25 cellular contexts compared by ENCODE assay signal in genomic region chr17:17892009-17892408, GRCh38. TPM values are rescaled to one million over a fixed set of nuclear protein-coding genes. Genes with fewer than 3 reads are reported as not detected.
DNase-seq lines count a peak whose midpoint lies in the region; ATAC-seq and TF ChIP-seq lines count a peak whose summit lies in the region.
"Had no signal": no experiment of that assay in that cellular context is flagged by ENCODE, and none has a peak within 500 bp of the region (broad histone marks: within the 10 kb centered on the region; RNA-seq: fewer than 3 reads in every experiment).

No MANE protein-coding gene starts in this region.

- TF ChIP-seq CTCF in KMS-11 (conservative IDR thresholded peaks at IDR 0.05; ENCODE audit: low read depth, low read length), result no peak
- TF ChIP-seq CTCF in osteocyte (IDR thresholded peaks at IDR 0.05), result no peak

- H3K36me3 Mint-ChIP-seq in osteocyte (ENCODE audit: unreplicated experiment), result peaks cover 39% of the 10 kb centered on the region

- H3K4me2 ChIP-seq in KMS-11 (peak overlapping the region; percentile 50; the same call in 1 of the 2 replicates), neuronal stem cell (ENCODE audit: insufficient read depth, low read length, poor library complexity, severe bottlenecking) (no peak overlapping the region)
- H3K4me2 ChIP-seq: A549 had no signal

- H3K9ac ChIP-seq in KMS-11, result peak overlapping the region; percentile 25; the same call in 1 of the 2 replicates
- H3K9ac ChIP-seq in neuronal stem cell (ENCODE audit: low read depth, low read length, poor library complexity), result no peak overlapping the region

- peak; percentile 48 for DNase-seq in NCI-H146 (lab: John Stamatoyannopoulos, UW)
- no peak for DNase-seq in NCI-H146 treated with DMSO at 0.1 percent for 48 hours (lab: John Stamatoyannopoulos, UW; ENCODE audit: unreplicated experiment)
- DNase-seq in SW480 (ENCODE audit: low spot score), result peak; percentile 3
- DNase-seq in neuronal stem cell (ENCODE audit: low spot score), result no peak
- DNase-seq in osteocyte (ENCODE audit: extremely low spot score, unreplicated experiment), result no peak
- DNase-seq in pons (ENCODE audit: low spot score), result no peak
- DNase-seq: activated CD4-positive, CD25-positive, alpha-beta regulatory T cell treated with anti-CD3 and anti-CD28 coated beads, Interleukin-2, amount 50 U/mL, for 72 hours; activated naive CD8-positive, alpha-beta T cell treated with anti-CD3 and anti-CD28 coated beads, Interleukin-2, amount 50 U/mL, for 24 hours; foreskin keratinocyte; hypothalamus; kidney glomerular epithelial cell; mesendoderm; NCI-H2171; nephron progenitor cell; stimulated activated CD4-positive, alpha-beta T cell treated with anti-CD3 and anti-CD28 coated beads, Interleukin-2, amount 100 ng/mL, for 48 hours; T-helper 9 cell had no signal

- H2AFZ ChIP-seq in KMS-11 (ENCODE audit: low read depth) (0 out of 2 replicates have a peak overlapping the region, but pooled peaks have one; percentile 8), neuronal stem cell (ENCODE audit: low read length) (no peak overlapping the region)

- peak overlapping the region; percentile 77 for H3K27ac ChIP-seq in KMS-11
- H3K27ac ChIP-seq in neuronal stem cell (replicated peaks; ENCODE audit: low read length), result no peak overlapping the region
- H3K27ac ChIP-seq: breast epithelium, C4-2B, foreskin keratinocyte, Peyer's patch, skin epidermis had no signal

- H3K9me3 ChIP-seq in neuronal stem cell (replicated peaks in 1 of 2; ENCODE audit: control insufficient read depth in 2 of 2, insufficient read depth in 1 of 2, low read depth in 1 of 2, low read length in 2 of 2), result no peaks in the 10 kb centered on the region
- H3K9me3 ChIP-seq: A549, breast epithelium, Peyer's patch had no signal

- H2BK120ac ChIP-seq in neuronal stem cell (ENCODE audit: low read depth, low read length), result no peak overlapping the region

- H2BK5ac ChIP-seq in neuronal stem cell (ENCODE audit: low read length), result no peak overlapping the region

- H4K8ac ChIP-seq in neuronal stem cell (ENCODE audit: low read depth, low read length), result peak overlapping the region; percentile 49

- H3K79me1 ChIP-seq in neuronal stem cell (ENCODE audit: low read depth, low read length), result no peaks in the 10 kb centered on the region

- H3K27ac Mint-ChIP-seq in osteocyte (ENCODE audit: unreplicated experiment), result no peak overlapping the region
- H3K27ac Mint-ChIP-seq: activated naive CD8-positive, alpha-beta T cell treated with anti-CD3 and anti-CD28 coated beads, Interleukin-2, amount 50 U/mL, for 24 hours; dendritic cell treated with granulocyte-macrophage colony-stimulating factor and Interleukin-4, amounts not matched to agents 40 ng/mL and 50 ng/mL, for 4 days; nephron progenitor cell had no signal

- H3K14ac ChIP-seq in neuronal stem cell (ENCODE audit: low read length), result no peak overlapping the region

- H3K4me3 ChIP-seq in KMS-11 (IDR thresholded peaks at IDR 0.05; ENCODE audit: insufficient read depth, low read depth, low read length) (no peak overlapping the region), neuronal stem cell (ENCODE audit: low read length in 2 of 2) (peak overlapping the region in 1 of 2 donors; percentile 1)
- H3K4me3 ChIP-seq: A549, breast epithelium, Peyer's patch, skin epidermis had no signal

- H3K9me3 Mint-ChIP-seq in osteocyte (ENCODE audit: unreplicated experiment), result no peaks in the 10 kb centered on the region
- H3K9me3 Mint-ChIP-seq: activated naive CD8-positive, alpha-beta T cell treated with anti-CD3 and anti-CD28 coated beads, Interleukin-2, amount 50 U/mL, for 24 hours; dendritic cell treated with granulocyte-macrophage colony-stimulating factor and Interleukin-4, amounts not matched to agents 40 ng/mL and 50 ng/mL, for 4 days; IgD-negative memory B cell; nephron progenitor cell had no signal

- H3K23ac ChIP-seq in neuronal stem cell (ENCODE audit: low read depth, low read length, poor library complexity), result no peak overlapping the region

- H4K20me1 ChIP-seq in KMS-11 (ENCODE audit: insufficient read depth), result no peaks in the 10 kb centered on the region

- no peak overlapping the region for H4K91ac ChIP-seq in neuronal stem cell (ENCODE audit: low read depth, low read length, poor library complexity)

- H3K4ac ChIP-seq in neuronal stem cell (ENCODE audit: low read length), result no peak overlapping the region

- H3K4me1 ChIP-seq in KMS-11 (ENCODE audit: low read depth, poor library complexity, severe bottlenecking) (peaks cover 69% of the 10 kb centered on the region), neuronal stem cell (ENCODE audit: control insufficient read depth in 2 of 2, insufficient read depth in 1 of 2, low read depth in 1 of 2, low read length in 2 of 2) (peaks cover 3 to 12% of the 10 kb centered on the region in 2 donors)
- H3K4me1 ChIP-seq: breast epithelium, foreskin keratinocyte, Peyer's patch had no signal

- H3K27me3 Mint-ChIP-seq in osteocyte (ENCODE audit: unreplicated experiment), result no peaks in the 10 kb centered on the region
- H3K27me3 Mint-ChIP-seq: activated naive CD8-positive, alpha-beta T cell treated with anti-CD3 and anti-CD28 coated beads, Interleukin-2, amount 50 U/mL, for 24 hours; dendritic cell treated with granulocyte-macrophage colony-stimulating factor and Interleukin-4, amounts not matched to agents 40 ng/mL and 50 ng/mL, for 4 days; IgD-negative memory B cell had no signal

- no CpG with 5 or more reads among the region's 6 CpGs for WGBS in neuronal stem cell (ENCODE audit: extremely low coverage in 2 of 2, insufficient read length in 2 of 2, insufficient replicate concordance in 1 of 2), 2 donors

- no peak overlapping the region for H2BK15ac ChIP-seq in neuronal stem cell (ENCODE audit: low read length)

- H3K36me3 ChIP-seq in KMS-11 (ENCODE audit: insufficient read depth) (no peaks in the 10 kb centered on the region), neuronal stem cell (replicated peaks in 1 of 2; ENCODE audit: control insufficient read depth in 2 of 2, insufficient read depth in 2 of 2, low read length in 2 of 2) (peaks cover 0 to 2% of the 10 kb centered on the region in 2 donors)
- H3K36me3 ChIP-seq: breast epithelium had no signal

- no peak overlapping the region for H3K4me3 Mint-ChIP-seq in osteocyte (ENCODE audit: unreplicated experiment)
- H3K4me3 Mint-ChIP-seq: activated naive CD8-positive, alpha-beta T cell treated with anti-CD3 and anti-CD28 coated beads, Interleukin-2, amount 50 U/mL, for 24 hours; dendritic cell treated with granulocyte-macrophage colony-stimulating factor and Interleukin-4, amounts not matched to agents 40 ng/mL and 50 ng/mL, for 4 days; IgD-negative memory B cell; nephron progenitor cell had no signal

- H3K79me2 ChIP-seq in KMS-11 (ENCODE audit: insufficient read depth, low read depth), result no peaks in the 10 kb centered on the region

- H2AK5ac ChIP-seq in neuronal stem cell (ENCODE audit: low read depth, low read length), result no peak overlapping the region

- peak overlapping the region; percentile 53 for H3K18ac ChIP-seq in neuronal stem cell (ENCODE audit: low read length)

- H2BK12ac ChIP-seq in neuronal stem cell (ENCODE audit: low read length), result no peak overlapping the region

- no peaks in the 10 kb centered on the region for H3K27me3 ChIP-seq in KMS-11 (ENCODE audit: insufficient read depth, low read depth)
- H3K27me3 ChIP-seq in neuronal stem cell (ENCODE audit: control insufficient read depth in 3 of 3, insufficient read depth in 3 of 3, low read depth in 1 of 3, low read length in 3 of 3), result no peaks in the 10 kb centered on the region
- H3K27me3 ChIP-seq: breast epithelium, foreskin keratinocyte, Peyer's patch had no signal

- H3K4me1 Mint-ChIP-seq in osteocyte (ENCODE audit: unreplicated experiment), result peaks cover 13% of the 10 kb centered on the region

- no peak for ATAC-seq in GM21723 (IDR thresholded peaks at IDR 0.05; ENCODE audit: unreplicated experiment)

RNA-seq across cellular contexts. Expression of gene SREBF1, which starts 55.2 kb away (rescaled TPM):
- 57.8 TPM for polyA plus RNA-seq in neuronal stem cell (2013, experiment 1 of 2)
- 61.7 TPM for polyA plus RNA-seq in neuronal stem cell (2013, experiment 2 of 2)
- 78.0 and 86.9 TPM in 2 replicates for total RNA-seq in osteocyte

Comparison
In these comparisons a context has a peak if more than half of its experiments do, and no peak if none do; other contexts are left out.
1. DNase-seq: peak in NCI-H146 (single experiment) and SW480 (single experiment); none in NCI-H146 treated with DMSO at 0.1 percent for 48 hours (single experiment), neuronal stem cell (single experiment), osteocyte (single experiment) and pons (single experiment).